ENCODE assay signal across 7 cellular contexts in genomic region chr9:99720455-99721050, GRCh38.
DNase-seq lines count a peak whose midpoint lies in the region; ATAC-seq and TF ChIP-seq lines count a peak whose summit lies in the region.

No MANE protein-coding gene starts in this region.

- no peak for TF ChIP-seq POLR2A in NB4 (IDR thresholded peaks at IDR 0.05; ENCODE audit: extremely low read depth, insufficient read length)

- peak overlapping the region; percentile 37 for H3K4me3 ChIP-seq in NB4 (ENCODE audit: low read depth, low read length)
- H3K4me3 ChIP-seq in fibroblast of pulmonary artery (replicated peaks; ENCODE audit: low read depth, low read length), result no peak overlapping the region

- no peaks in the 10 kb centered on the region for H3K9me3 Mint-ChIP-seq in endothelial cell (ENCODE audit: unreplicated experiment)

- ATAC-seq in GM18867 (IDR thresholded peaks at IDR 0.05; ENCODE audit: unreplicated experiment) (peak; percentile 81), HG02588 (IDR thresholded peaks at IDR 0.05; ENCODE audit: unreplicated experiment) (peak; percentile 82)

- H3K27ac Mint-ChIP-seq in endothelial cell (ENCODE audit: unreplicated experiment), result no peak overlapping the region

- H3K27me3 Mint-ChIP-seq in endothelial cell (ENCODE audit: unreplicated experiment), result peaks cover 1% of the 10 kb centered on the region

- TF ChIP-seq CTCF in NB4 (IDR thresholded peaks at IDR 0.05; ENCODE audit: low read depth, low read length), result no peak
- no peak for TF ChIP-seq CTCF in fibroblast of pulmonary artery (IDR thresholded peaks at IDR 0.05; ENCODE audit: low read length, missing control alignments)
- TF ChIP-seq CTCF in endothelial cell (IDR thresholded peaks at IDR 0.05; ENCODE audit: unreplicated experiment), result no peak

- DNase-seq in NB4 (ENCODE audit: low read depth) (peak; percentile 23), fibroblast of pulmonary artery (ENCODE audit: low read depth) (peak; percentile 1), NCI-H2227 (lab: John Stamatoyannopoulos, UW; ENCODE audit: unreplicated experiment) (no peak), NCI-H146 (lab: John Stamatoyannopoulos, UW) (no peak), endothelial cell (ENCODE audit: low spot score) (no peak)

- no peaks in the 10 kb centered on the region for H3K4me1 Mint-ChIP-seq in endothelial cell (ENCODE audit: unreplicated experiment)

- H3K4me3 Mint-ChIP-seq in endothelial cell (ENCODE audit: unreplicated experiment), result no peak overlapping the region

- H3K36me3 Mint-ChIP-seq in endothelial cell (ENCODE audit: low read depth, unreplicated experiment), result no peaks in the 10 kb centered on the region

Comparison
In these comparisons a context has a peak if more than half of its experiments do, and no peak if none do; other contexts are left out.
1. DNase-seq: peak in NB4 (single experiment) and fibroblast of pulmonary artery (single experiment); none in NCI-H2227 (single experiment), NCI-H146 (single experiment) and endothelial cell (single experiment).